ENCODE assay signal across 2 cellular contexts in genomic region chr14:85576848-85577541, GRCh38.
TF ChIP-seq lines count a peak whose summit lies in the region.

No MANE protein-coding gene starts in this region.

TF ChIP-seq in SK-N-SH, 30 proteins besides CTCF, POLR2A, EP300 and RAD21 (continued from another document):
- TF ChIP-seq ZBTB33 (IDR thresholded peaks at IDR 0.05; ENCODE audit: borderline replicate concordance, low read depth), result no peak
- no peak for TF ChIP-seq USF1 (IDR thresholded peaks at IDR 0.05; ENCODE audit: borderline replicate concordance, low read depth)

TF ChIP-seq in SK-N-SH treated with all-trans-retinoic acid at 6 μM for 48 hours, 23 proteins besides CTCF, POLR2A, EP300 and RAD21 (continued from another document):
- TF ChIP-seq PATZ1 (CRISPR knock-in tag; IDR thresholded peaks at IDR 0.05; ENCODE audit: borderline replicate concordance) (no peak), ZC3H10 (CRISPR knock-in tag; IDR thresholded peaks at IDR 0.05) (no peak), POU6F1 (CRISPR knock-in tag; IDR thresholded peaks at IDR 0.05; ENCODE audit: borderline replicate concordance, low read depth) (no peak), GLIS3 (CRISPR knock-in tag; IDR thresholded peaks at IDR 0.05) (no peak), OSR1 (CRISPR knock-in tag; IDR thresholded peaks at IDR 0.05) (no peak)
